ENCODE assay signal across 32 cellular contexts in the genomic region with DNA sequence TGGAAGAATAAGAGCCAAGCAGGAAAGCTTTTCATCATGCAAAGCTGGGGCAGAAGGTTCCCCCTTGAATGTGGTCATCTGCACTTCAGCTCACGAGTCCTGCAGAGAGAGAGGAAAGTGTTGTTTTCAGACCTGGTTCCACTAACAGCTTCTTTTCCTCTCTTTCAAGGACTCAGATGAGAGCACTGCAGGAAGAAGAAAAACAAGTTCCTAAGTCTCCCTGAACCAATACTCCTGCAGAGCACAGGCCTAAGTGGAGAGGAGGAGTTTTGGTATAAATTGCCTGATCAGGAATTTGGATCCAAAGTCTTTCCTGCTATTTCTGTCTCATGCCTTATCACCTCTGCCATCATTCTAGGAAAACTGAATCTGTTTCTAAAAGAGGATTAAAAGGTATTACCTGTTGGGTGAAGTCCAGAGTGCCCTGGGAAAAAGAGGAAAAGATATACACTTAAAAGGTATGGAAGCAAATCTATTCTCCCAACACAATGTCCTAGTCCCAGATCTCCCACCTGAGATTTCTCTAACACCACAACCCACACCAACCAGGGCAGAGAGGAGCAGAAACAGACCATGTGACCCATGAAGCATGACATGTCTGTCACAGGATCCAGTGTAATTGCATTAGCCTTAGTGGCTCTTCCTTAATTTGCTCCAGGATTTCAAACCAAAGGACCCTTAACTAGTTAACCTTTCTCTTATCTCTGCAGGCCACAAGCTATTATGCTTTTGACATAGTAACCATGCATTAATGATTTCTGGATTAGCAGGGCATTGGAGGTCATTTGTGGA. TPM values are rescaled to one million over a fixed set of nuclear protein-coding genes. Genes with fewer than 3 reads are reported as not detected.
"Had no signal": no experiment of that assay in that cellular context is flagged by ENCODE, and none has a peak within 500 bp of the region (broad histone marks: within the 10 kb centered on the region; RNA-seq: fewer than 3 reads in every experiment).

No MANE protein-coding gene starts in this region.

- H3K4me1 Mint-ChIP-seq: activated CD4-positive, alpha-beta T cell treated with anti-CD3 and anti-CD28 coated beads, Interleukin-2, amount 10 ng/mL, durations not matched to agents 24 days and 14 days; activated naive CD8-positive, alpha-beta T cell treated with anti-CD3 and anti-CD28 coated beads, Interleukin-2, amount 50 U/mL, for 24 hours; WTC11 had no signal

- H3K4me1 ChIP-seq: ascending aorta, body of pancreas, SJCRH30 had no signal

- DNase-seq: activated CD4-positive, alpha-beta T cell treated with anti-CD3 and anti-CD28 coated beads for 1 hour; activated CD4-positive, alpha-beta T cell treated with anti-CD3 and anti-CD28 coated beads, Interleukin-2, amount 10 ng/mL, durations not matched to agents 24 days and 14 days; activated CD4-positive, alpha-beta T cell treated with anti-CD3 and anti-CD28 coated beads, Interleukin-2, amount 50 U/mL, for 48 hours; activated CD8-positive, alpha-beta memory T cell treated with anti-CD3 and anti-CD28 coated beads, Interleukin-2, amount 10 ng/mL, durations not matched to agents 7 days and 5 days; activated effector memory CD4-positive, alpha-beta T cell treated with anti-CD3 and anti-CD28 coated beads, Interleukin-2, amount 50 U/mL, for 16 hours; activated naive CD4-positive, alpha-beta T cell treated with Interleukin-2 at 50 U/mL for 16 hours; activated naive CD8-positive, alpha-beta T cell treated with anti-CD3 and anti-CD28 coated beads, Interleukin-2, amount 50 U/mL, for 24 hours; activated T-cell treated with anti-CD3 and anti-CD28 coated beads, Interleukin-2, amount 50 U/mL, for 24 hours; amniotic stem cell; body of pancreas; central memory CD4-positive, alpha-beta T cell; Karpas-422; MM.1S; NCI-H1105; NCI-H1436; NCI-H1694 treated with DMSO at 0.1 percent for 48 hours; NCI-H2029 treated with DMSO at 0.1 percent for 48 hours; NCI-H345; NCI-H510A; NCI-H526 treated with DMSO at 0.1 percent for 48 hours; NCI-H82; OCI-M1; RPMI8226; SJCRH30; SW 1271 had no signal

- H3K27me3 Mint-ChIP-seq: activated CD8-positive, alpha-beta memory T cell treated with anti-CD3 and anti-CD28 coated beads, Interleukin-2, amount 10 ng/mL, durations not matched to agents 7 days and 5 days; activated naive CD8-positive, alpha-beta T cell treated with anti-CD3 and anti-CD28 coated beads, Interleukin-2, amount 50 U/mL, for 24 hours; activated T-cell treated with anti-CD3 and anti-CD28 coated beads, Interleukin-2, amount 50 U/mL, for 24 hours had no signal

- H3K27ac Mint-ChIP-seq: activated CD4-positive, alpha-beta T cell treated with anti-CD3 and anti-CD28 coated beads, Interleukin-2, amount 10 ng/mL, durations not matched to agents 24 days and 14 days; activated CD8-positive, alpha-beta memory T cell treated with anti-CD3 and anti-CD28 coated beads, Interleukin-2, amount 10 ng/mL, durations not matched to agents 7 days and 5 days; activated naive CD4-positive, alpha-beta T cell treated with anti-CD3 and anti-CD28 coated beads, Interleukin-2, amount 50 U/mL, for 72 hours; activated naive CD8-positive, alpha-beta T cell treated with anti-CD3 and anti-CD28 coated beads, Interleukin-2, amount 50 U/mL, for 24 hours; activated T-cell treated with anti-CD3 and anti-CD28 coated beads, Interleukin-2, amount 50 U/mL, for 24 hours; WTC11 had no signal

- H3K4me3 ChIP-seq: ascending aorta, body of pancreas, SJCRH30 had no signal

- H3K36me3 ChIP-seq: ascending aorta, SJCRH30 had no signal

- H3K36me3 Mint-ChIP-seq: activated naive CD4-positive, alpha-beta T cell treated with anti-CD3 and anti-CD28 coated beads, Interleukin-2, amount 50 U/mL, for 72 hours; WTC11 had no signal

- H3K9me3 ChIP-seq: ascending aorta, body of pancreas, SJCRH30 had no signal

- H3K27ac ChIP-seq: ascending aorta, body of pancreas, SJCRH30 had no signal

- ATAC-seq: activated CD8-positive, alpha-beta memory T cell treated with anti-CD3 and anti-CD28 coated beads, Interleukin-2, amount 10 ng/mL, durations not matched to agents 7 days and 5 days; activated naive CD4-positive, alpha-beta T cell treated with anti-CD3 and anti-CD28 coated beads, Interleukin-2, amount 50 U/mL, for 72 hours; activated naive CD8-positive, alpha-beta T cell treated with anti-CD3 and anti-CD28 coated beads, Interleukin-2, amount 50 U/mL, for 24 hours; body of pancreas; Panc1; Right ventricle myocardium inferior; SK-N-SH treated with all-trans-retinoic acid at 6 μM for 48 hours; WTC11 had no signal

- H3K9me3 Mint-ChIP-seq: activated CD4-positive, alpha-beta T cell treated with anti-CD3 and anti-CD28 coated beads, Interleukin-2, amount 10 ng/mL, durations not matched to agents 24 days and 14 days; activated naive CD4-positive, alpha-beta T cell treated with anti-CD3 and anti-CD28 coated beads, Interleukin-2, amount 50 U/mL, for 72 hours; activated naive CD8-positive, alpha-beta T cell treated with anti-CD3 and anti-CD28 coated beads, Interleukin-2, amount 50 U/mL, for 24 hours; activated T-cell treated with anti-CD3 and anti-CD28 coated beads, Interleukin-2, amount 50 U/mL, for 24 hours; WTC11 had no signal

- H3K4me3 Mint-ChIP-seq: activated CD4-positive, alpha-beta T cell treated with anti-CD3 and anti-CD28 coated beads, Interleukin-2, amount 10 ng/mL, durations not matched to agents 24 days and 14 days; activated CD8-positive, alpha-beta memory T cell treated with anti-CD3 and anti-CD28 coated beads, Interleukin-2, amount 10 ng/mL, durations not matched to agents 7 days and 5 days; activated naive CD8-positive, alpha-beta T cell treated with anti-CD3 and anti-CD28 coated beads, Interleukin-2, amount 50 U/mL, for 24 hours; activated T-cell treated with anti-CD3 and anti-CD28 coated beads, Interleukin-2, amount 50 U/mL, for 24 hours; WTC11 had no signal

- H3K27me3 ChIP-seq: ascending aorta, body of pancreas, SJCRH30 had no signal

RNA-seq across cellular contexts. Expression of gene HLA-DRB5, which starts 12.2 kb away (rescaled TPM):
- total RNA-seq: bronchial epithelial cell, SJCRH30, WTC11 had no signal
